In the genomic region with DNA sequence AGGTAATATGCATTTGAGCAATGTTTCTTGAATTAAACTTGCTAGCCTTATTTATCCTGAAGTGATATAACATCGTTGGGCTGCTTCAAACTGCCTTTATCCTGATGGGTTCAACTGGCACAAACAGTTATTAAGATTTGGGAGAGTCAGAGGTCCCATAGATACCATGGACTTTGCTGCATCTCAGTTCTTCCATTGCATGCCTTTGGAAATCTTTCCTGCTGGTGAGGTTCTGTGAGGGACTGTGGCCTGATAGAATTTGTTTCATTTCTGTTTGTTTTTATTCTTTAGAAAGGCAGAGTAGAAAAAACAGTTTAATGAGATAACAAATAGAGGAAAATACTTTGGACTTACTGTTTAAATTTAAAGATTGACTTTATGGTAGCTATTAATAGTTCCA, we compare ENCODE assay signal across 23 cellular contexts.
DNase-seq lines count a peak whose midpoint lies in the region; ATAC-seq, FAIRE-seq and TF ChIP-seq lines count a peak whose summit lies in the region.
"Had no signal": no experiment of that assay in that cellular context is flagged by ENCODE, and none has a peak within 500 bp of the region (broad histone marks: within the 10 kb centered on the region; RNA-seq: fewer than 3 reads in every experiment).

No MANE protein-coding gene starts in this region.

- no peak for TF ChIP-seq POLR2A in HepG2 (IDR thresholded peaks at IDR 0.05; ENCODE audit: insufficient read depth in 1 of 2, low read depth in 2 of 2, low read length in 2 of 2)

- in situ Hi-C loops in HepG2 (cut with HindIII; ENCODE audit: extremely low pct_ligation_motif_present, low pct_unique_long_range_greater_than_20kb), result no loop called here

- intact Hi-C loops in HepG2 (cut with micrococcal nuclease; ENCODE audit: unreplicated experiment), result loop anchor here (5.0 kb wide), 1 partner anchor 85 kb away; no protein-coding TSS in a partner anchor

- H3K4me3 Mint-ChIP-seq in astrocyte (ENCODE audit: unreplicated experiment) (no peak overlapping the region), osteocyte (ENCODE audit: unreplicated experiment) (no peak overlapping the region)
- H3K4me3 Mint-ChIP-seq in natural killer cell treated with Interleukin-12 subunit alpha and Interleukin-12 subunit beta and Interleukin-15 and Interleukin-18, amount 100 ng/mL, for 72 hours, result no peak overlapping the region
- H3K4me3 Mint-ChIP-seq: B cell; CD4-positive, alpha-beta T cell; CD8-positive, alpha-beta T cell had no signal

- CTCF ChIA-PET in HepG2 (lab: Yijun Ruan, JAX; ENCODE audit: low intra/inter-chr PET ratio, low total read pairs), result no interaction called here

- H3K36me3 ChIP-seq in Karpas-422 (ENCODE audit: insufficient read depth, low read length) (no peaks in the 10 kb centered on the region), astrocyte (ENCODE audit: insufficient read depth, low read length) (no peaks in the 10 kb centered on the region), HepG2 (replicated peaks in 1 of 2; ENCODE audit: control insufficient read depth in 1 of 2, insufficient read depth in 2 of 2, low read length in 2 of 2) (no peaks in the 10 kb centered on the region; a peak in 1 of 5 replicates)

- H3K4me1 Mint-ChIP-seq in astrocyte (ENCODE audit: low read depth, unreplicated experiment) (peaks cover 2% of the 10 kb centered on the region), osteocyte (ENCODE audit: unreplicated experiment) (peaks cover 15% of the 10 kb centered on the region)
- H3K4me1 Mint-ChIP-seq in natural killer cell treated with Interleukin-12 subunit alpha and Interleukin-12 subunit beta and Interleukin-15 and Interleukin-18, amount 100 ng/mL, for 72 hours (ENCODE audit: low read depth in 2 of 2), result peaks cover 7 to 19% of the 10 kb centered on the region in 2 donors
- H3K4me1 Mint-ChIP-seq: B cell had no signal

- TF ChIP-seq EP300 in HepG2 (IDR thresholded peaks at IDR 0.05; ENCODE audit: low read depth in 2 of 2, low read length in 2 of 2), result no peak
- no peak for TF ChIP-seq EP300 in HepG2 (CRISPR knock-in tag; IDR thresholded peaks at IDR 0.05; ENCODE audit: borderline replicate concordance)

- H3K9me3 Mint-ChIP-seq in astrocyte (ENCODE audit: unreplicated experiment) (no peaks in the 10 kb centered on the region), osteocyte (ENCODE audit: unreplicated experiment) (peaks cover 6% of the 10 kb centered on the region)
- H3K9me3 Mint-ChIP-seq in natural killer cell treated with Interleukin-12 subunit alpha and Interleukin-12 subunit beta and Interleukin-15 and Interleukin-18, amount 100 ng/mL, for 72 hours, result no peaks in the 10 kb centered on the region
- H3K9me3 Mint-ChIP-seq: CD4-positive, alpha-beta T cell; CD8-positive, alpha-beta T cell had no signal

- no peaks in the 10 kb centered on the region for H3K79me2 ChIP-seq in Karpas-422 (ENCODE audit: low read length)
- peaks cover 80% of the 10 kb centered on the region for H3K79me2 ChIP-seq in astrocyte (ENCODE audit: insufficient read depth, low read length)
- H3K79me2 ChIP-seq in HepG2 (ENCODE audit: insufficient read depth, low read length), result no peaks in the 10 kb centered on the region

- H4K20me1 ChIP-seq in Karpas-422 (ENCODE audit: insufficient read depth, low read depth, low read length) (no peaks in the 10 kb centered on the region), astrocyte (ENCODE audit: insufficient read depth, low read length) (peaks cover 61% of the 10 kb centered on the region), HepG2 (ENCODE audit: insufficient read depth, low read length) (no peaks in the 10 kb centered on the region)
- H4K20me1 ChIP-seq: BLaER1 treated with 17β-estradiol and CSF1 and Interleukin-3, amounts not matched to agents 10 nM and 100 nM had no signal

- peaks cover 26% of the 10 kb centered on the region for H3K4me1 ChIP-seq in Karpas-422 (ENCODE audit: low read length)
- no peaks in the 10 kb centered on the region for H3K4me1 ChIP-seq in astrocyte (ENCODE audit: insufficient read depth, low read length)
- H3K4me1 ChIP-seq in HepG2 (ENCODE audit: insufficient read depth, low read length), result peaks cover 39% of the 10 kb centered on the region
- H3K4me1 ChIP-seq: A549 had no signal

- TF ChIP-seq RAD21 in HepG2 (CRISPR knock-in tag; IDR thresholded peaks at IDR 0.05), result no peak

- H3K4me3 ChIP-seq in Karpas-422 (ENCODE audit: low read length) (no peak overlapping the region), astrocyte (ENCODE audit: insufficient read depth, low read depth, low read length) (no peak overlapping the region), HepG2 (replicated peaks in 1 of 3; ENCODE audit: insufficient read depth in 1 of 3, low read depth in 2 of 3, low read length in 3 of 3) (no peak overlapping the region)
- H3K4me3 ChIP-seq: A549; BLaER1 treated with 17β-estradiol and CSF1 and Interleukin-3, amounts not matched to agents 10 nM and 100 nM had no signal

- H3K9me3 ChIP-seq in Karpas-422 (ENCODE audit: low read length) (no peaks in the 10 kb centered on the region), astrocyte (ENCODE audit: insufficient read depth, low read depth, low read length) (no peaks in the 10 kb centered on the region), HepG2 (ENCODE audit: low read length) (no peaks in the 10 kb centered on the region)
- H3K9me3 ChIP-seq: A549, Caco-2 had no signal

- FAIRE-seq in astrocyte (lab: Jason Lieb, UNC) (peak; percentile 5), HepG2 (lab: Jason Lieb, UNC) (no peak)
- FAIRE-seq: A549, D721Med, G401.6, GM12891, GM19239 had no signal

- H2AFZ ChIP-seq in Karpas-422 (ENCODE audit: low read length) (no peak overlapping the region), astrocyte (ENCODE audit: low read depth, low read length) (no peak overlapping the region), HepG2 (ENCODE audit: low read length) (no peak overlapping the region)

- H3K36me3 Mint-ChIP-seq in astrocyte (ENCODE audit: low read depth, unreplicated experiment) (no peaks in the 10 kb centered on the region), osteocyte (ENCODE audit: unreplicated experiment) (no peaks in the 10 kb centered on the region)
- H3K36me3 Mint-ChIP-seq in natural killer cell treated with Interleukin-12 subunit alpha and Interleukin-12 subunit beta and Interleukin-15 and Interleukin-18, amount 100 ng/mL, for 72 hours, result no peaks in the 10 kb centered on the region
- H3K36me3 Mint-ChIP-seq: CD8-positive, alpha-beta T cell had no signal

- ATAC-seq in HepG2, result peak; percentile 47; the same call in 2 of the 3 replicates
- no peak for ATAC-seq in HG03196 (IDR thresholded peaks at IDR 0.05; ENCODE audit: unreplicated experiment)
- no peak for ATAC-seq in natural killer cell treated with Interleukin-12 subunit alpha and Interleukin-12 subunit beta and Interleukin-15 and Interleukin-18, amount 100 ng/mL, for 72 hours
- ATAC-seq: A549; CD8-positive, alpha-beta T cell had no signal

- H3K27ac Mint-ChIP-seq in astrocyte (ENCODE audit: unreplicated experiment) (no peak overlapping the region), osteocyte (ENCODE audit: unreplicated experiment) (peak overlapping the region; percentile 37)
- H3K27ac Mint-ChIP-seq in natural killer cell treated with Interleukin-12 subunit alpha and Interleukin-12 subunit beta and Interleukin-15 and Interleukin-18, amount 100 ng/mL, for 72 hours, result no peak overlapping the region
- H3K27ac Mint-ChIP-seq: B cell; CD4-positive, alpha-beta T cell; CD8-positive, alpha-beta T cell had no signal

- no peak overlapping the region for H3K9ac ChIP-seq in Karpas-422 (ENCODE audit: low read length)
- no peak overlapping the region for H3K9ac ChIP-seq in astrocyte (ENCODE audit: low read length)
- H3K9ac ChIP-seq in HepG2 (ENCODE audit: insufficient read depth, low read depth, low read length), result no peak overlapping the region
- H3K9ac ChIP-seq: BLaER1 treated with 17β-estradiol and CSF1 and Interleukin-3, amounts not matched to agents 10 nM and 100 nM had no signal

- DNase-seq in Karpas-422 (no peak), astrocyte (ENCODE audit: low read depth) (no peak), HepG2 (ENCODE audit: low spot score) (no peak), osteocyte (ENCODE audit: extremely low spot score, unreplicated experiment) (no peak), anterior cingulate cortex (lab: John Stamatoyannopoulos, UW) (no peak)
- DNase-seq in natural killer cell treated with Interleukin-12 subunit alpha and Interleukin-12 subunit beta and Interleukin-15 and Interleukin-18, amount 100 ng/mL, for 72 hours (ENCODE audit: low spot score), result no peak
- DNase-seq: AML-193; Caco-2; Calu3; CD4-positive, alpha-beta T cell; CD8-positive, alpha-beta T cell; DMS79 treated with DMSO at 0.1 percent for 48 hours; GF-D8 had no signal

- no peaks in the 10 kb centered on the region for H3K9me2 ChIP-seq in Karpas-422 (replicated peaks; ENCODE audit: insufficient read depth, low read length)

- 12% methylated on average over 1 of the region's 1 CpG for WGBS in HepG2 (ENCODE audit: low lambda C conversion rate)

- no TSS peak for BruUV-seq in HepG2 (replicated peaks; lab: Mats Ljungman, UMichigan)

- no peak for TF ChIP-seq CTCF in astrocyte (IDR thresholded peaks at IDR 0.05; ENCODE audit: insufficient read depth, low read depth, low read length)
- no peak for TF ChIP-seq CTCF in HepG2 (CRISPR knock-in tag; IDR thresholded peaks at IDR 0.05)
- TF ChIP-seq CTCF in osteocyte (IDR thresholded peaks at IDR 0.05), result no peak

- H3K27ac ChIP-seq in Karpas-422 (ENCODE audit: low read length), result no peak overlapping the region
- H3K27ac ChIP-seq in astrocyte (ENCODE audit: low read depth, low read length), result no peak overlapping the region
- H3K27ac ChIP-seq in HepG2 (ENCODE audit: extremely low read length, insufficient read depth, low read length), result peak overlapping the region; percentile 31
- H3K27ac ChIP-seq: 22Rv1; A549; BLaER1 treated with 17β-estradiol and CSF1 and Interleukin-3, amounts not matched to agents 10 nM and 100 nM; C4-2B had no signal

- POLR2A ChIA-PET in HepG2 (lab: Yijun Ruan, JAX), result no interaction called here

- no peaks in the 10 kb centered on the region for H3K27me3 Mint-ChIP-seq in astrocyte (ENCODE audit: low read depth, unreplicated experiment)
- H3K27me3 Mint-ChIP-seq in osteocyte (ENCODE audit: unreplicated experiment), result no peaks in the 10 kb centered on the region
- H3K27me3 Mint-ChIP-seq in natural killer cell treated with Interleukin-12 subunit alpha and Interleukin-12 subunit beta and Interleukin-15 and Interleukin-18, amount 100 ng/mL, for 72 hours, result no peaks in the 10 kb centered on the region
- H3K27me3 Mint-ChIP-seq: B cell; CD4-positive, alpha-beta T cell had no signal

- peak overlapping the region; percentile 20 for H3K4me2 ChIP-seq in Karpas-422 (ENCODE audit: low read depth, low read length, poor library complexity, severe bottlenecking)
- H3K4me2 ChIP-seq in astrocyte (ENCODE audit: low read length), result no peak overlapping the region
- H3K4me2 ChIP-seq in HepG2 (ENCODE audit: low read depth, low read length), result no peak overlapping the region
- H3K4me2 ChIP-seq: A549; BLaER1 treated with 17β-estradiol and CSF1 and Interleukin-3, amounts not matched to agents 10 nM and 100 nM had no signal

- H3K27me3 ChIP-seq in Karpas-422 (ENCODE audit: low read length), result no peaks in the 10 kb centered on the region
- no peaks in the 10 kb centered on the region for H3K27me3 ChIP-seq in astrocyte (ENCODE audit: insufficient read depth, low read length)
- no peaks in the 10 kb centered on the region for H3K27me3 ChIP-seq in HepG2 (ENCODE audit: control insufficient read depth in 1 of 2, insufficient read depth in 2 of 2, low read length in 2 of 2)
- H3K27me3 ChIP-seq: BLaER1 treated with 17β-estradiol and CSF1 and Interleukin-3, amounts not matched to agents 10 nM and 100 nM had no signal
